Comparison of ENCODE assay signal across 8 cellular contexts in genomic region chr2:130128464-130128863, GRCh38. TPM values are rescaled to one million over a fixed set of nuclear protein-coding genes. Genes with fewer than 3 reads are reported as not detected.
DNase-seq lines count a peak whose midpoint lies in the region; ATAC-seq, FAIRE-seq and TF ChIP-seq lines count a peak whose summit lies in the region.
"Not testable (repeated sequence)": the region's sequence is repeated elsewhere in the genome, so short reads cannot be mapped to it uniquely, and the experiment has no call there.
"Had no signal": no experiment of that assay in that cellular context is flagged by ENCODE, and none has a peak within 500 bp of the region (broad histone marks: within the 10 kb centered on the region; RNA-seq: fewer than 3 reads in every experiment).

No MANE protein-coding gene starts in this region.

- not testable (repeated sequence) for H3K27ac Mint-ChIP-seq in astrocyte (ENCODE audit: unreplicated experiment); naive thymus-derived CD4-positive, alpha-beta T cell

- not testable (repeated sequence) for H3K27me3 ChIP-seq in astrocyte (ENCODE audit: insufficient read depth, low read length); hepatocyte; naive thymus-derived CD4-positive, alpha-beta T cell (ENCODE audit: control insufficient read depth in 2 of 2, insufficient read depth in 2 of 2, low read length in 2 of 2); upper lobe of right lung

- TF ChIP-seq CTCF in astrocyte (IDR thresholded peaks at IDR 0.05; ENCODE audit: insufficient read depth, low read depth, low read length); hepatocyte (IDR thresholded peaks at IDR 0.05; ENCODE audit: poor library complexity); upper lobe of right lung (IDR thresholded peaks at IDR 0.05): not testable (repeated sequence)

- peak overlapping the region; percentile 36; the same call in 1 of the 2 replicates for H3K9ac ChIP-seq in ES-I3 (ENCODE audit: low read depth, low read length)
- H3K9ac ChIP-seq in astrocyte (ENCODE audit: low read length) = not testable (repeated sequence)

- DNase-seq in astrocyte (ENCODE audit: low read depth); hepatocyte (ENCODE audit: low spot score); naive thymus-derived CD4-positive, alpha-beta T cell: not testable (repeated sequence)
- DNase-seq in posterior vena cava (ENCODE audit: low spot score) (peak; percentile 64), upper lobe of right lung (peak; percentile 53)

- H3K36me3 Mint-ChIP-seq in astrocyte (ENCODE audit: low read depth, unreplicated experiment); naive thymus-derived CD4-positive, alpha-beta T cell: not testable (repeated sequence)

- not testable (repeated sequence) for H3K9me3 ChIP-seq in ES-I3 (ENCODE audit: control insufficient read depth, insufficient read depth, low read length); astrocyte (ENCODE audit: insufficient read depth, low read depth, low read length); hepatocyte (ENCODE audit: low read depth); naive thymus-derived CD4-positive, alpha-beta T cell (ENCODE audit: control insufficient read depth in 2 of 3, low read length in 3 of 3); upper lobe of right lung

- not testable (repeated sequence) for H3K9me2 ChIP-seq in hepatocyte (replicated peaks; ENCODE audit: insufficient read depth)

- peak; percentile 12 for ATAC-seq in naive thymus-derived CD4-positive, alpha-beta T cell
- peak; percentile 30 for ATAC-seq in upper lobe of right lung

- H3K4me1 ChIP-seq in ES-I3 (ENCODE audit: insufficient read depth, low read length); astrocyte (ENCODE audit: insufficient read depth, low read length); hepatocyte (ENCODE audit: insufficient read depth); naive thymus-derived CD4-positive, alpha-beta T cell (ENCODE audit: control insufficient read depth in 2 of 2, insufficient read depth in 2 of 2, low read length in 2 of 2); upper lobe of right lung: not testable (repeated sequence)

- H4K20me1 ChIP-seq in astrocyte (ENCODE audit: insufficient read depth, low read length); hepatocyte (ENCODE audit: insufficient read depth, poor library complexity, severe bottlenecking): not testable (repeated sequence)

- H3K4me3 ChIP-seq in astrocyte (ENCODE audit: insufficient read depth, low read depth, low read length); naive thymus-derived CD4-positive, alpha-beta T cell (ENCODE audit: low read length); upper lobe of right lung: not testable (repeated sequence)
- peak overlapping the region; percentile 33 for H3K4me3 ChIP-seq in hepatocyte

- H3K27ac ChIP-seq in astrocyte (ENCODE audit: low read depth, low read length); hepatocyte; naive thymus-derived CD4-positive, alpha-beta T cell (ENCODE audit: low read depth, low read length); upper lobe of right lung: not testable (repeated sequence)

- H3K27me3 Mint-ChIP-seq in astrocyte (ENCODE audit: low read depth, unreplicated experiment); naive thymus-derived CD4-positive, alpha-beta T cell: not testable (repeated sequence)

- WGBS in hepatocyte (ENCODE audit: low lambda C conversion rate, missing lambda C conversion rate) = 20% methylated on average over 9 of the region's 14 CpGs

- H3K36me3 ChIP-seq in ES-I3 (ENCODE audit: insufficient read depth, low read length); astrocyte (ENCODE audit: insufficient read depth, low read length); hepatocyte (replicated peaks; ENCODE audit: insufficient read depth, low read depth); naive thymus-derived CD4-positive, alpha-beta T cell (ENCODE audit: control insufficient read depth in 2 of 3, insufficient read depth in 3 of 3, low read length in 3 of 3); upper lobe of right lung: not testable (repeated sequence)

- peak overlapping the region; percentile 67 for H3K4me3 Mint-ChIP-seq in astrocyte (ENCODE audit: unreplicated experiment)
- H3K4me3 Mint-ChIP-seq in naive thymus-derived CD4-positive, alpha-beta T cell = not testable (repeated sequence)

- POLR2A ChIA-PET in naive thymus-derived CD4-positive, alpha-beta T cell (lab: Charles Lee) = not testable (repeated sequence)

- CTCF ChIA-PET in naive thymus-derived CD4-positive, alpha-beta T cell (lab: Charles Lee) = not testable (repeated sequence)

- H3K9me3 Mint-ChIP-seq in astrocyte (ENCODE audit: unreplicated experiment); naive thymus-derived CD4-positive, alpha-beta T cell: not testable (repeated sequence)

- not testable (repeated sequence) for H3K4me2 ChIP-seq in astrocyte (ENCODE audit: low read length)
- peak overlapping the region; percentile 70 for H3K4me2 ChIP-seq in hepatocyte

- not testable (repeated sequence) for H3K79me2 ChIP-seq in astrocyte (ENCODE audit: insufficient read depth, low read length)
- peaks cover 29% of the 10 kb centered on the region for H3K79me2 ChIP-seq in hepatocyte

- intact Hi-C loops in naive thymus-derived CD4-positive, alpha-beta T cell (cut with micrococcal nuclease); posterior vena cava (cut with DNase I); upper lobe of right lung (cut with DNase I): not testable (repeated sequence)

- not testable (repeated sequence) for H2AFZ ChIP-seq in astrocyte (ENCODE audit: low read depth, low read length); hepatocyte

- H3K4me1 Mint-ChIP-seq in astrocyte (ENCODE audit: low read depth, unreplicated experiment); naive thymus-derived CD4-positive, alpha-beta T cell: not testable (repeated sequence)

- FAIRE-seq in astrocyte (lab: Jason Lieb, UNC) = not testable (repeated sequence)

RNA-seq across cellular contexts. Expression of gene POTEF, which starts 0.6 kb away (rescaled TPM):
- 2.1 and 2.3 TPM in 2 replicates for total RNA-seq in astrocyte
- total RNA-seq in hepatocyte = 31.5 and 32.6 TPM in 2 replicates
- polyA plus RNA-seq in hepatocyte = 12.9 and 14.7 TPM in 2 replicates
- not detected for total RNA-seq in naive thymus-derived CD4-positive, alpha-beta T cell
- polyA plus RNA-seq in naive thymus-derived CD4-positive, alpha-beta T cell = under 1 TPM in 1 of 2 donors, not detected in 1; 0.06 TPM
- not detected for total RNA-seq in posterior vena cava
- not detected for total RNA-seq in upper lobe of right lung
- total RNA-seq: A172; CD4-positive, CD25-positive, alpha-beta regulatory T cell had no signal
- polyA plus RNA-seq: CD4-positive, CD25-positive, alpha-beta regulatory T cell had no signal

RNA-seq across cellular contexts. Expression of gene CCDC74B, which starts 16.4 kb away (rescaled TPM):
- total RNA-seq in astrocyte (3.0 and 3.7 TPM in 2 replicates), hepatocyte (0.32 and 3.8 TPM in 2 replicates), posterior vena cava (1 to 10 TPM; 1.4 to 1.5 TPM), upper lobe of right lung (0.78 TPM)
- polyA plus RNA-seq in hepatocyte = 5.0 and 5.3 TPM in 2 replicates
- 1 to 10 TPM in 1 of 5 experiments, under 1 TPM in 2, not detected in 2; 0.16 to 1.6 (median 0.73) TPM for total RNA-seq in naive thymus-derived CD4-positive, alpha-beta T cell
- polyA plus RNA-seq in naive thymus-derived CD4-positive, alpha-beta T cell = not detected
- total RNA-seq: CD4-positive, CD25-positive, alpha-beta regulatory T cell had no signal
- polyA plus RNA-seq: CD4-positive, CD25-positive, alpha-beta regulatory T cell had no signal

RNA-seq across cellular contexts. Expression of gene SMPD4, which starts 52.9 kb away (rescaled TPM):
- total RNA-seq in astrocyte = 60.1 and 66.3 TPM in 2 replicates
- total RNA-seq in hepatocyte = 24.7 and 28.1 TPM in 2 replicates
- polyA plus RNA-seq in hepatocyte = 43.7 and 47.9 TPM in 2 replicates
- 10 to 100 TPM; 52.5 to 82.9 (median 59.8) TPM for total RNA-seq in naive thymus-derived CD4-positive, alpha-beta T cell
- 10 to 100 TPM; 37.0 to 53.5 TPM for polyA plus RNA-seq in naive thymus-derived CD4-positive, alpha-beta T cell
- 10 to 100 TPM; 26.5 to 29.7 TPM for total RNA-seq in posterior vena cava
- total RNA-seq in upper lobe of right lung = 41.4 TPM

RNA-seq across cellular contexts. Expression of gene MZT2B, which starts 53.6 kb away (rescaled TPM):
- total RNA-seq in astrocyte (232 and 234 TPM in 2 replicates), hepatocyte (103 and 127 TPM in 2 replicates), posterior vena cava (100 to 1,000 TPM; 183 to 200 TPM), upper lobe of right lung (128 TPM)
- polyA plus RNA-seq in hepatocyte = 424 and 459 TPM in 2 replicates
- 100 to 1,000 TPM; 180 to 323 (median 227) TPM for total RNA-seq in naive thymus-derived CD4-positive, alpha-beta T cell
- polyA plus RNA-seq in naive thymus-derived CD4-positive, alpha-beta T cell = 100 to 1,000 TPM; 206 to 233 TPM
